In the genomic region with DNA sequence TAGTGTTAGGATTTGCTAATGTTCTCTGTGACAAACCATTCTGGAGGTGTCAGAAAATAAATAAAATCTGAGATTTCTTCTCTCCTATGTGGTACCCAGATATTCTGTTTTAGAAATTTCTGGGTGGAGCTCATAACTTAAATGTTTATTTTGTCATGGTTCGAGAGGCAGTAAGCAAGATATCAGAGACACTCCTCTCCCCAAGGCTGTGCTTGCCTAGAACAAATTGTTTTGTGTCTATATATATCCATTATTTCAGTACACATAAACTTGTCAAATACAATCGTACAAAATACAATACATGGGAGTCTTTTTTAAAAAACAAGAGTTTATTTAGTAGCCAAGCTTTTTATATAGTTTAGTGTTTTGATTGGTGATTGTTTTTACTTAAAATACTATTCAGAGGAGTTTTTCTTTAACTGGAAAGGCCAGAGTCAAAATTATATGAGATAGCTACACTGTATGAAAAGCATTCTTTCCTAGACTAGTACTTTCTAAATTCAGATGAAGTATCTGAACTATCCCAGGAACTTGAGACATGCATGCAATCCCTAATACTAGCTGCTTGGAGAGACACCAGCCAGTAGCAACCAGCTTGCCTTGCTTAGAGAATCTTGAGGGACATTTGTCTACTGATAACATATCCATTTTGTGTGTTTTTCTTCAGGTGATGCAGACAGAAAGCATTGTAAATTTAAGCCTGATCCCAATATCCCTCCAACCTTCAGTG, we compare ENCODE assay signal across 20 cellular contexts.
"Had no signal": no experiment of that assay in that cellular context is flagged by ENCODE, and none has a peak within 500 bp of the region (broad histone marks: within the 10 kb centered on the region; RNA-seq: fewer than 3 reads in every experiment).

No MANE protein-coding gene starts in this region.

- DNase-seq: activated CD4-positive, alpha-beta memory T cell treated with anti-CD3 and anti-CD28 coated beads, Interleukin-2, amount 10 ng/mL, durations not matched to agents 7 days and 5 days; activated CD4-positive, alpha-beta T cell treated with anti-CD3 and anti-CD28 coated beads for 48 hours; activated CD4-positive, CD25-positive, alpha-beta regulatory T cell; activated CD8-positive, alpha-beta memory T cell treated with anti-CD3 and anti-CD28 coated beads, Interleukin-2, amount 10 ng/mL, durations not matched to agents 7 days and 5 days; activated naive CD8-positive, alpha-beta T cell treated with anti-CD3 and anti-CD28 coated beads for 36 hours; amygdala; caudate nucleus; endodermal cell; foreskin keratinocyte; kidney; left lung; mesenchymal stem cell; nucleus accumbens; SK-N-SH; small intestine; stimulated activated CD4-positive, alpha-beta T cell treated with anti-CD3 and anti-CD28 coated beads, Interleukin-4, amount 100 ng/mL, for 1 hour; stimulated activated naive CD8-positive, alpha-beta T cell treated with anti-CD3 and anti-CD28 coated beads, Interleukin-15, amount 100 ng/mL, for 72 hours; T1000 had no signal

- H3K9ac ChIP-seq: SK-N-SH had no signal

- H3K4me1 ChIP-seq: foreskin keratinocyte had no signal

- H3K27me3 ChIP-seq: foreskin keratinocyte, left lung had no signal

- H3K27ac ChIP-seq: epithelial cell of prostate, foreskin keratinocyte, left lung had no signal

- H3K4me2 ChIP-seq: SK-N-SH had no signal

- ATAC-seq: activated CD8-positive, alpha-beta memory T cell treated with anti-CD3 and anti-CD28 coated beads, Interleukin-2, amount 10 ng/mL, durations not matched to agents 7 days and 5 days; foreskin keratinocyte; left lung; natural killer cell treated with Interleukin-12 subunit alpha and Interleukin-12 subunit beta and Interleukin-15 and Interleukin-18, amount 100 ng/mL, for 72 hours; stimulated activated naive CD8-positive, alpha-beta T cell treated with anti-CD3 and anti-CD28 coated beads, Interleukin-15, amount 100 ng/mL, for 72 hours had no signal

- H3K4me3 ChIP-seq: left lung had no signal

- H3K9me3 ChIP-seq: left lung, SK-N-SH had no signal
